Comparison of ENCODE assay signal across 22 cellular contexts in genomic region chr15:25133804-25134203, GRCh38.
"Had no signal": no experiment of that assay in that cellular context is flagged by ENCODE, and none has a peak within 500 bp of the region (broad histone marks: within the 10 kb centered on the region; RNA-seq: fewer than 3 reads in every experiment).

No MANE protein-coding gene starts in this region.

- DNase-seq: activated CD4-positive, alpha-beta T cell treated with anti-CD3 and anti-CD28 coated beads for 48 hours; activated CD4-positive, alpha-beta T cell treated with anti-CD3 and anti-CD28 coated beads, Interleukin-2, amount 50 U/mL, for 4 hours; activated CD4-positive, CD25-positive, alpha-beta regulatory T cell treated with anti-CD3 and anti-CD28 coated beads, Interleukin-2, amount 50 U/mL, for 72 hours; activated CD8-positive, alpha-beta memory T cell treated with anti-CD3 and anti-CD28 coated beads, Interleukin-2, amount 50 U/mL, for 48 hours; activated CD8-positive, alpha-beta T cell treated with anti-CD3 and anti-CD28 coated beads, Interleukin-2, amount 10 ng/mL, durations not matched to agents 7 days and 5 days; activated naive CD4-positive, alpha-beta T cell treated with anti-CD3 and anti-CD28 coated beads, Interleukin-2, amount 50 U/mL, for 16 hours; activated naive CD8-positive, alpha-beta T cell treated with anti-CD3 and anti-CD28 coated beads, Interleukin-2, amount 10 ng/mL, durations not matched to agents 7 days and 5 days; activated T-cell treated with anti-CD3 and anti-CD28 coated beads, Interleukin-2, amount 50 U/mL, for 1 hour; adrenal gland; anterior cingulate cortex; Kasumi-1; KBM-7; NCI-H1105 treated with DMSO at 0.1 percent for 48 hours; NCI-H1436 treated with DMSO at 0.1 percent for 48 hours; NCI-H187; NCI-H2081 treated with DMSO at 0.1 percent for 48 hours; NCI-H446; NCI-H524; Peyer's patch; SHP77 treated with DMSO at 0.1 percent for 48 hours had no signal

- H3K27me3 Mint-ChIP-seq: activated naive CD8-positive, alpha-beta T cell treated with anti-CD3 and anti-CD28 coated beads, Interleukin-2, amount 10 ng/mL, durations not matched to agents 7 days and 5 days had no signal

- H3K36me3 ChIP-seq: adrenal gland, Peyer's patch had no signal

- H3K4me1 Mint-ChIP-seq: activated naive CD8-positive, alpha-beta T cell treated with anti-CD3 and anti-CD28 coated beads, Interleukin-2, amount 10 ng/mL, durations not matched to agents 7 days and 5 days had no signal

- H3K27ac Mint-ChIP-seq: activated CD8-positive, alpha-beta T cell treated with anti-CD3 and anti-CD28 coated beads, Interleukin-2, amount 10 ng/mL, durations not matched to agents 7 days and 5 days; activated naive CD8-positive, alpha-beta T cell treated with anti-CD3 and anti-CD28 coated beads, Interleukin-2, amount 10 ng/mL, durations not matched to agents 7 days and 5 days; T-helper 1 cell treated with Interleukin-12 subunit alpha and Interleukin-12 subunit beta and Interleukin-4 antibody, amounts not matched to agents 30 μg/mL and 1 μg/mL, for 36 hours had no signal

- ATAC-seq: activated CD8-positive, alpha-beta T cell treated with anti-CD3 and anti-CD28 coated beads, Interleukin-2, amount 10 ng/mL, durations not matched to agents 7 days and 5 days had no signal

- H3K4me3 Mint-ChIP-seq: activated CD8-positive, alpha-beta T cell treated with anti-CD3 and anti-CD28 coated beads, Interleukin-2, amount 10 ng/mL, durations not matched to agents 7 days and 5 days; activated naive CD8-positive, alpha-beta T cell treated with anti-CD3 and anti-CD28 coated beads, Interleukin-2, amount 10 ng/mL, durations not matched to agents 7 days and 5 days; T-helper 1 cell treated with Interleukin-12 subunit alpha and Interleukin-12 subunit beta and Interleukin-4 antibody, amounts not matched to agents 30 μg/mL and 1 μg/mL, for 36 hours had no signal

- H3K27ac ChIP-seq: adrenal gland, Peyer's patch, RWPE1 had no signal

- H3K27me3 ChIP-seq: adrenal gland, Peyer's patch had no signal

- H3K4me3 ChIP-seq: adrenal gland, Peyer's patch had no signal

- H3K9me3 ChIP-seq: adrenal gland had no signal

- H3K4me1 ChIP-seq: adrenal gland, Peyer's patch had no signal
